ENCODE assay signal across 9 cellular contexts in genomic region chr9:127910613-127911205, GRCh38. TPM values are rescaled to one million over a fixed set of nuclear protein-coding genes. Genes with fewer than 3 reads are reported as not detected.
DNase-seq lines count a peak whose midpoint lies in the region; ATAC-seq and TF ChIP-seq lines count a peak whose summit lies in the region.
"Had no signal": no experiment of that assay in that cellular context is flagged by ENCODE, and none has a peak within 500 bp of the region (broad histone marks: within the 10 kb centered on the region; RNA-seq: fewer than 3 reads in every experiment).

No MANE protein-coding gene starts in this region.

- no peak overlapping the region for H3K27ac ChIP-seq in 22Rv1
- H3K27ac ChIP-seq: right atrium auricular region had no signal

- H3K4me1 Mint-ChIP-seq in T-cell, result peaks cover 34 to 47% (median 46%) of the 10 kb centered on the region in 3 donors

- H3K36me3 Mint-ChIP-seq in T-cell, result peaks cover 23% of the 10 kb centered on the region

- H3K27ac Mint-ChIP-seq in T-cell, result peak overlapping the region; percentile 36 to 87

- H3K27me3 Mint-ChIP-seq in T-cell, result no peaks in the 10 kb centered on the region

- no peaks in the 10 kb centered on the region for H3K9me3 Mint-ChIP-seq in T-cell

- CTCF ChIA-PET in T-cell (lab: Charles Lee), result interaction anchor here in 1 of 2 donors (0.6 to 1.0 kb wide), 2 partner anchors 110 to 176 kb away, joined by 5 read pairs; partner anchors contain the start of gene TOR2A

- DNase-seq in ELR (ENCODE audit: low read depth), result peak; percentile 51
- no peak for DNase-seq in T-cell
- peak; percentile 40 for DNase-seq in glomerular visceral epithelial cell (ENCODE audit: extremely low spot score)
- DNase-seq in mesenteric fat pad (ENCODE audit: low spot score), result no peak
- DNase-seq in NCI-H146 (lab: John Stamatoyannopoulos, UW), result no peak
- no peak for DNase-seq in stimulated activated CD4-positive, alpha-beta T cell treated with anti-CD3 and anti-CD28 coated beads, Interleukin-15, amount 100 ng/mL, for 24 hours
- no peak for DNase-seq in COLO668 (lab: John Stamatoyannopoulos, UW; ENCODE audit: unreplicated experiment)

- POLR2A ChIA-PET in T-cell (lab: Charles Lee), result no interaction called here

- TF ChIP-seq CTCF in 22Rv1 (IDR thresholded peaks at IDR 0.05), result peak; percentile 42

- H3K4me3 Mint-ChIP-seq in T-cell, result peak overlapping the region in 1 of 3 donors; percentile 4

- ATAC-seq in T-cell (replicated peaks in 1 of 4), result no peak

RNA-seq across cellular contexts. Expression of gene ST6GALNAC4, which starts 6.1 kb away (rescaled TPM):
- total RNA-seq in T-cell (10 to 100 TPM; 24.9 to 40.7 (median 35.1) TPM), mesenteric fat pad (40.0 TPM)

RNA-seq across cellular contexts. Expression of gene ST6GALNAC6, which starts 11.3 kb away (rescaled TPM):
- total RNA-seq in T-cell, result 100 to 1,000 TPM in 2 of 5 donors, 10 to 100 TPM in 3; 73.0 to 123 (median 86.3) TPM
- 109 TPM for total RNA-seq in mesenteric fat pad

RNA-seq across cellular contexts. Expression of gene PIP5KL1, which starts 19.9 kb away (rescaled TPM):
- total RNA-seq in T-cell (1 to 10 TPM in 4 of 5 donors, under 1 TPM in 1; 0.99 to 5.6 (median 2.6) TPM), mesenteric fat pad (2.2 TPM)

RNA-seq across cellular contexts. Expression of gene DPM2, which starts 26.9 kb away (rescaled TPM):
- 10 to 100 TPM; 32.3 to 66.5 (median 60.5) TPM for total RNA-seq in T-cell
- total RNA-seq in mesenteric fat pad, result 20.9 TPM

RNA-seq across cellular contexts. Expression of gene AK1, which starts 33.2 kb away (rescaled TPM):
- total RNA-seq in T-cell (10 to 100 TPM; 40.5 to 54.9 (median 50.4) TPM), mesenteric fat pad (68.3 TPM)

Comparison
In these comparisons a context has a peak if more than half of its experiments do, and no peak if none do; other contexts are left out.
1. DNase-seq: peak in ELR (single experiment) and glomerular visceral epithelial cell (single experiment); none in T-cell (0 of 34), mesenteric fat pad (single experiment), NCI-H146 (single experiment), stimulated activated CD4-positive, alpha-beta T cell treated with anti-CD3 and anti-CD28 coated beads, Interleukin-15, amount 100 ng/mL, for 24 hours (single experiment) and COLO668 (single experiment).